ENCODE assay signal across 25 cellular contexts in the genomic region with DNA sequence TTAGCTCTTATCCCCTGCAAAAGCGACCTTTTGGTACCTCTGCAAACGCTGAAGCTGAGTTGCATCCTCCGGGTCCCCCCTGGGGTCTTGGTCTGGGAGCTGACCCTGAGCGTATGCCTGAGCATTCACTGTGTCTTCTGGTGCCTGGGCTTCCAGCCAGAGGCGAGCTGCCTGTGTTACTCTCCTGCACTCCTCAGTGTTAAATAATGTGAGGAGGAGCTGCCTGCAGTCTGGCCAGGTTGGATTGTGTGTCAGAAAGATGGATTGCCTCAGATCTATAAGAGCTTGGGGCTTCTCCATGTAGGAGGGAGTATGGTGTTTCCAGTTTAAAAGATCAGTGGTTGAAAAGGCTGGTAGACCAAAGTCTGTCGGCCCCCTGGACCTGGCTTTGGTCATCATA. TPM values are rescaled to one million over a fixed set of nuclear protein-coding genes. Genes with fewer than 3 reads are reported as not detected.
DNase-seq lines count a peak whose midpoint lies in the region; ATAC-seq and TF ChIP-seq lines count a peak whose summit lies in the region.
"Had no signal": no experiment of that assay in that cellular context is flagged by ENCODE, and none has a peak within 500 bp of the region (broad histone marks: within the 10 kb centered on the region; RNA-seq: fewer than 3 reads in every experiment).

No MANE protein-coding gene starts in this region.

- DNase-seq in Right ventricle myocardium superior: no peak
- no peak for DNase-seq in cardiac septum (ENCODE audit: low spot score)
- DNase-seq in omental fat pad (ENCODE audit: low spot score): no peak
- no peak for DNase-seq in RWPE1 (ENCODE audit: low spot score)
- no peak for DNase-seq in activated naive CD4-positive, alpha-beta T cell treated with anti-CD3 and anti-CD28 coated beads for 36 hours
- DNase-seq in NAMALWA (ENCODE audit: low spot score): no peak
- DNase-seq: activated B cell treated with CpG ODN at 0.5 μM for 24 hours; activated CD4-positive, alpha-beta T cell treated with anti-CD3 and anti-CD28 coated beads, Interleukin-2, amount 50 U/mL, for 48 hours; activated effector memory CD4-positive, alpha-beta T cell treated with Interleukin-2 at 50 U/mL for 16 hours; GDM1; hippocampal formation; MG63; naive thymus-derived CD8-positive, alpha-beta T cell; NCI-H1436 treated with DMSO at 0.1 percent for 48 hours; NCI-H774; stimulated activated CD4-positive, alpha-beta T cell treated with anti-CD3 and anti-CD28 coated beads, Interleukin-4, amount 100 ng/mL, for 1 hour had no signal

- CTCF ChIA-PET in RWPE1 (lab: Yijun Ruan, JAX): no interaction called here
- CTCF ChIA-PET in activated naive CD4-positive, alpha-beta T cell treated with anti-CD3 and anti-CD28 coated beads for 36 hours (lab: Charles Lee): no interaction called here

- no peaks in the 10 kb centered on the region for H3K27me3 ChIP-seq in gastroesophageal sphincter
- H3K27me3 ChIP-seq: MG63, SJSA1 had no signal

- intact Hi-C loops in Right ventricle myocardium superior (cut with DNase I) (no loop called here), cardiac septum (cut with DNase I) (no loop called here)
- intact Hi-C loops in activated naive CD4-positive, alpha-beta T cell treated with anti-CD3 and anti-CD28 coated beads for 36 hours (cut with micrococcal nuclease): no loop called here

- H3K4me3 ChIP-seq in gastroesophageal sphincter: no peak overlapping the region
- H3K4me3 ChIP-seq: MG63 had no signal

- TF ChIP-seq POLR2A in gastroesophageal sphincter (IDR thresholded peaks at IDR 0.05): no peak

- H3K9me3 ChIP-seq in gastroesophageal sphincter: no peaks in the 10 kb centered on the region
- H3K9me3 ChIP-seq: MG63, SJSA1, stomach had no signal

- H3K36me3 Mint-ChIP-seq in activated naive CD4-positive, alpha-beta T cell treated with anti-CD3 and anti-CD28 coated beads for 36 hours (ENCODE audit: low read depth): no peaks in the 10 kb centered on the region
- H3K36me3 Mint-ChIP-seq: IgD-negative memory B cell; memory B cell; naive thymus-derived CD8-positive, alpha-beta T cell had no signal

- H3K4me1 ChIP-seq in gastroesophageal sphincter: peaks cover 0 to 15% (median 2%) of the 10 kb centered on the region in 3 donors

- WGBS in gastroesophageal sphincter (ENCODE audit: low coverage in 1 of 2), 2 donors: 71% methylated on average over 1 of the region's 6 CpGs; no CpG with 5 or more reads in 1 of the 2 donors

- peaks cover 10% of the 10 kb centered on the region for H3K27me3 Mint-ChIP-seq in activated naive CD4-positive, alpha-beta T cell treated with anti-CD3 and anti-CD28 coated beads for 36 hours (ENCODE audit: low read depth)

- H3K27ac ChIP-seq in gastroesophageal sphincter (no peak overlapping the region), RWPE1 (no peak overlapping the region)
- H3K27ac ChIP-seq: C4-2B, HL-60, SJSA1 had no signal

- no peak for TF ChIP-seq EP300 in gastroesophageal sphincter (IDR thresholded peaks at IDR 0.05)

- no peaks in the 10 kb centered on the region for H3K36me3 ChIP-seq in gastroesophageal sphincter
- H3K36me3 ChIP-seq: MG63, SJSA1, stomach had no signal

- H3K27ac Mint-ChIP-seq in activated naive CD4-positive, alpha-beta T cell treated with anti-CD3 and anti-CD28 coated beads for 36 hours: no peak overlapping the region
- H3K27ac Mint-ChIP-seq: activated B cell treated with CpG ODN at 0.5 μM for 24 hours; IgD-negative memory B cell; memory B cell; naive thymus-derived CD8-positive, alpha-beta T cell; progenitor cell of endocrine pancreas had no signal

- TF ChIP-seq CTCF in gastroesophageal sphincter (IDR thresholded peaks at IDR 0.05) (no peak), omental fat pad (IDR thresholded peaks at IDR 0.05) (no peak), RWPE1 (conservative IDR thresholded peaks at IDR 0.05; ENCODE audit: low read depth) (no peak)

- no peak overlapping the region for H3K4me3 Mint-ChIP-seq in activated naive CD4-positive, alpha-beta T cell treated with anti-CD3 and anti-CD28 coated beads for 36 hours
- H3K4me3 Mint-ChIP-seq: activated B cell treated with CpG ODN at 0.5 μM for 24 hours; IgD-negative memory B cell; memory B cell; naive thymus-derived CD8-positive, alpha-beta T cell had no signal

- peak; percentile 48 for ATAC-seq in Right ventricle myocardium superior (ENCODE audit: poor library complexity)
- peak; percentile 48 for ATAC-seq in gastroesophageal sphincter
- peak; percentile 65 for ATAC-seq in omental fat pad (ENCODE audit: low FRiP score)
- ATAC-seq in HG03442 (IDR thresholded peaks at IDR 0.05; ENCODE audit: unreplicated experiment): no peak
- ATAC-seq: naive thymus-derived CD8-positive, alpha-beta T cell had no signal

- no peaks in the 10 kb centered on the region for H3K9me3 Mint-ChIP-seq in activated naive CD4-positive, alpha-beta T cell treated with anti-CD3 and anti-CD28 coated beads for 36 hours
- H3K9me3 Mint-ChIP-seq: memory B cell; naive thymus-derived CD8-positive, alpha-beta T cell had no signal

- POLR2A ChIA-PET in RWPE1 (lab: Yijun Ruan, JAX; ENCODE audit: low non-redundant PET): no interaction called here

- H3K4me1 Mint-ChIP-seq in activated naive CD4-positive, alpha-beta T cell treated with anti-CD3 and anti-CD28 coated beads for 36 hours (ENCODE audit: low read depth): no peaks in the 10 kb centered on the region
- H3K4me1 Mint-ChIP-seq: activated B cell treated with CpG ODN at 0.5 μM for 24 hours; naive thymus-derived CD8-positive, alpha-beta T cell had no signal

RNA-seq across cellular contexts. Expression of gene GMPR, which starts 8.7 kb away (rescaled TPM):
- total RNA-seq in Right ventricle myocardium superior (121 TPM), cardiac septum (71.0 TPM), gastroesophageal sphincter (10 to 100 TPM; 18.2 to 71.5 (median 45.6) TPM), omental fat pad (10 to 100 TPM in 2 of 4 donors, 1 to 10 TPM in 2; 2.4 to 24.5 (median 9.9) TPM)
- total RNA-seq in activated naive CD4-positive, alpha-beta T cell treated with anti-CD3 and anti-CD28 coated beads for 36 hours: 1 to 10 TPM in 1 of 2 experiments, under 1 TPM in 1; 0.94 to 1.0 TPM
